ENCODE assay signal across 9 cellular contexts in the genomic region with DNA sequence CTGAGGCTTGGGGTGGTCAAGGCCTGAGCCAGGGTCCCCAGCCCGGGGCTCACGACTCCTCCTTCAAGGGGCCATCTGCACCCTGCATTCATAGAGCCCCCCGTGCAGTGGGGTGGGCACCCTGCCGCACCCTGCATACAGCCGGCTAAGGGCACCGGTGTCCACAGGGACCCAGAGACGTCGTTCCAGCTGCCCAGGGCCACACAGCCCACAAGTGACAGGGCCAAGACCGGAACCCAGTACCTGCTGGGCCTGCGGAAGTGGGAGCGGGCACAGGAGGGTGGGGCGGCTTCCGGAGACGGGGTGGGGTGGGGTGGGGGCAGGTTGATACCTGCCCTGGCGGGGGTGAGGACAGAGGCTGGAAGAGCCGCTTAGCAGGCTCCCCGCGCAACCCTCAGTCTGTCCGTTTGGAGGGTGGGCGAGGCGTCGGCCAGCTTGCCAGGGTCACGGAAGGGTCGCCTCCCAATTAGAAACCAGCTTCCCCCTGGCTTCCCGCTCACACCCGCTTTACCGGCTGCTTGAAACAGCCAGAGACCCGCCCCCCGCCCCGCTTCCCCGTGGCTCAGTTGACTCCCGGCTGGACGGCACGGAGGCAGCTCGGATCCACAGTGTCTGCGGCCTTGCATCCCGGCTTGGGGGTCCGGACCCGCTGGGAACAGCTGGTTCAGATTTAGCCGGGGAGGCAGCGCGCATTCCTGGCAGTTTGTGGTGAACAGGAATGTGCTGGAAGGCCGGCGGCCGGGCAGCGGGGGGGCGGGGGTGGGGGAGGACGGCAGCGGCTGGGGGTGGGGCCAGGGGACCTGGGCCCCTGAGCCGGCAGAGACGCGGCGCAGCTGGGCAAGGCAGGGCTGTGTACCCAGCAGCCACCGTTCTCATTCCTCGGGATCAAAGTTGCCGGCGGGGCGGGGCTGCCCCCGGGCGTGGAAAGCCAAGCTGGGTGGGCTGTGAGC. TPM values are rescaled to one million over a fixed set of nuclear protein-coding genes. Genes with fewer than 3 reads are reported as not detected.
DNase-seq lines count a peak whose midpoint lies in the region; ATAC-seq, FAIRE-seq and TF ChIP-seq lines count a peak whose summit lies in the region.
"Had no signal": no experiment of that assay in that cellular context is flagged by ENCODE, and none has a peak within 500 bp of the region (broad histone marks: within the 10 kb centered on the region; RNA-seq: fewer than 3 reads in every experiment).

No MANE protein-coding gene starts in this region.

- H3K9me1 ChIP-seq in keratinocyte (ENCODE audit: control insufficient read depth, extremely low read depth, insufficient read depth, low read length): no peaks in the 10 kb centered on the region

- H3K9me3 ChIP-seq in DOHH2 (ENCODE audit: control insufficient read depth, insufficient read depth, low read length) (no peaks in the 10 kb centered on the region), mammary epithelial cell (replicated peaks; ENCODE audit: insufficient read depth, low read length) (no peaks in the 10 kb centered on the region), keratinocyte (ENCODE audit: control insufficient read depth, low read depth, low read length) (no peaks in the 10 kb centered on the region)

- no peaks in the 10 kb centered on the region for H3K9me2 ChIP-seq in DOHH2 (replicated peaks; ENCODE audit: control insufficient read depth, low read length)

- H2AFZ ChIP-seq in mammary epithelial cell (ENCODE audit: low read depth, low read length): no peak overlapping the region
- no peak overlapping the region for H2AFZ ChIP-seq in keratinocyte (ENCODE audit: control insufficient read depth, low read length)

- H3K79me2 ChIP-seq in DOHH2 (ENCODE audit: control insufficient read depth, low read length) (peaks cover 52% of the 10 kb centered on the region), mammary epithelial cell (ENCODE audit: insufficient read depth, low read length) (peaks cover 65% of the 10 kb centered on the region), keratinocyte (ENCODE audit: control insufficient read depth, insufficient read depth, low read length) (peaks cover 54% of the 10 kb centered on the region)

- DNase-seq in HK-2 (ENCODE audit: unreplicated experiment): peak; percentile 88
- peak in 4 of 5 donors; percentile 51 to 83 (median 58) for DNase-seq in T-helper 1 cell
- DNase-seq in mammary epithelial cell: peak; percentile 79
- DNase-seq in keratinocyte (ENCODE audit: low read depth, low spot score): no peak
- DNase-seq in stimulated activated CD4-positive, alpha-beta T cell treated with anti-CD3 and anti-CD28 coated beads, Interleukin-2, amount 100 ng/mL, for 24 hours: peak; percentile 57 to 62

- peak overlapping the region; percentile 58 for H3K9ac ChIP-seq in mammary epithelial cell (ENCODE audit: insufficient read depth, low read length)
- H3K9ac ChIP-seq in keratinocyte (ENCODE audit: control insufficient read depth, extremely low read depth, insufficient read depth, low read length): peak overlapping the region; percentile 89

- H3K4me1 ChIP-seq in DOHH2 (ENCODE audit: control insufficient read depth, low read length) (peaks cover 24% of the 10 kb centered on the region), mammary epithelial cell (ENCODE audit: insufficient read depth, low read length) (peaks cover 25% of the 10 kb centered on the region), keratinocyte (ENCODE audit: control insufficient read depth, extremely low read depth, insufficient read depth, low read length) (peaks cover 11% of the 10 kb centered on the region)

- CTCF ChIA-PET in mammary epithelial cell (lab: Charles Lee; ENCODE audit: low non-redundant PET): no interaction called here

- no TSS peak for BruUV-seq in mammary epithelial cell (replicated peaks; lab: Mats Ljungman, UMichigan)

- dilution Hi-C loops in mammary epithelial cell (cut with HindIII; ENCODE audit: low sequenced_read_pairs): no loop called here
- dilution Hi-C loops in keratinocyte (cut with MboI; ENCODE audit: extremely low pct_ligation_motif_present, low sequenced_read_pairs): no loop called here

- ATAC-seq in GM19035 (IDR thresholded peaks at IDR 0.05; ENCODE audit: unreplicated experiment) (no peak), HG03108 (IDR thresholded peaks at IDR 0.05; ENCODE audit: unreplicated experiment) (no peak)

- peaks cover 4% of the 10 kb centered on the region for H3F3A ChIP-seq in DOHH2 (ENCODE audit: control insufficient read depth, insufficient read depth)

- H3K36me3 ChIP-seq in DOHH2 (ENCODE audit: control insufficient read depth, low read length) (peaks cover 48% of the 10 kb centered on the region), mammary epithelial cell (ENCODE audit: insufficient read depth, low read length) (peaks cover 10% of the 10 kb centered on the region), keratinocyte (ENCODE audit: control insufficient read depth in 2 of 2, extremely low read depth in 1 of 2, insufficient read depth in 2 of 2, low read length in 2 of 2) (peaks cover 12 to 22% of the 10 kb centered on the region in 2 experiments)

- H3K4me3 ChIP-seq in DOHH2 (ENCODE audit: low read length) (peak overlapping the region; percentile 90), mammary epithelial cell (replicated peaks in 1 of 3; ENCODE audit: insufficient read depth in 1 of 3, low read depth in 2 of 3, low read length in 3 of 3) (peak overlapping the region; percentile 86 to 99 (median 94)), keratinocyte (ENCODE audit: control insufficient read depth in 2 of 3, extremely low read depth in 1 of 3, insufficient read depth in 2 of 3, low read depth in 1 of 3, low read length in 3 of 3) (peak overlapping the region; percentile 94 to 99 (median 97))

- H3K4me2 ChIP-seq in DOHH2 (ENCODE audit: low read length) (peak overlapping the region; percentile 85), mammary epithelial cell (ENCODE audit: insufficient read depth, low read depth, low read length) (peak overlapping the region; percentile 100), keratinocyte (ENCODE audit: control insufficient read depth, extremely low read depth, insufficient read depth, low read depth, low read length) (peak overlapping the region; percentile 89)

- 2% methylated on average over 20 of the region's 60 CpGs for WGBS in mammary epithelial cell (ENCODE audit: low coverage, missing lambda C conversion rate)

- no peak for TF ChIP-seq CTCF in DOHH2 (IDR thresholded peaks at IDR 0.05; ENCODE audit: low read depth, low read length, poor library complexity, severe bottlenecking)
- TF ChIP-seq CTCF in mammary epithelial cell (conservative IDR thresholded peaks at IDR 0.05 in 1 of 2, IDR thresholded peaks at IDR 0.05 in 1 of 2; ENCODE audit: extremely low read depth in 1 of 2, insufficient read depth in 1 of 2, low read depth in 1 of 2, low read length in 2 of 2): no peak
- TF ChIP-seq CTCF in keratinocyte (optimal IDR thresholded peaks at IDR 0.05 in 1 of 3, IDR thresholded peaks at IDR 0.05 in 1 of 3, conservative IDR thresholded peaks at IDR 0.05 in 1 of 3; ENCODE audit: extremely low read depth in 1 of 3, insufficient read depth in 2 of 3, low read length in 3 of 3): no peak

- in situ Hi-C loops in mammary epithelial cell (cut with MboI; ENCODE audit: low sequenced_read_pairs in 2 of 2): no loop called here

- intact Hi-C loops in mammary epithelial cell (cut with micrococcal nuclease): no loop called here

- H3K27ac ChIP-seq in DOHH2 (ENCODE audit: low read depth, low read length): peak overlapping the region; percentile 84
- peak overlapping the region; percentile 78 for H3K27ac ChIP-seq in mammary epithelial cell (ENCODE audit: insufficient read depth, low read depth, low read length)
- peak overlapping the region; percentile 85 for H3K27ac ChIP-seq in keratinocyte (ENCODE audit: control insufficient read depth, insufficient read depth, low read length)

- 0 out of 2 replicates have a peak, but pooled peaks cover 3% of the 10 kb centered on the region for H4K20me1 ChIP-seq in DOHH2 (ENCODE audit: control insufficient read depth, insufficient read depth, low read depth, low read length)
- no peaks in the 10 kb centered on the region for H4K20me1 ChIP-seq in mammary epithelial cell (ENCODE audit: insufficient read depth, low read length)
- H4K20me1 ChIP-seq in keratinocyte (ENCODE audit: control insufficient read depth, extremely low read depth, insufficient read depth, low read length): peaks cover 14% of the 10 kb centered on the region

- no peak for FAIRE-seq in keratinocyte (lab: Jason Lieb, UNC)
- FAIRE-seq: colon had no signal

- H3K27me3 ChIP-seq in DOHH2 (ENCODE audit: control insufficient read depth, low read length) (no peaks in the 10 kb centered on the region), mammary epithelial cell (ENCODE audit: insufficient read depth, low read length) (no peaks in the 10 kb centered on the region), keratinocyte (ENCODE audit: control insufficient read depth, extremely low read depth, insufficient read depth, low read length) (no peaks in the 10 kb centered on the region)

RNA-seq across cellular contexts. Expression of gene CNN2, which starts 1.8 kb away (rescaled TPM):
- 100 to 1,000 TPM; 420 to 485 TPM for total RNA-seq in mammary epithelial cell
- polyA plus RNA-seq in mammary epithelial cell: 287 TPM
- 688 TPM for polyA minus RNA-seq in mammary epithelial cell
- 105 to 495 TPM (median 136 TPM) in 3 replicates for polyA plus RNA-seq in keratinocyte
- 186 TPM for polyA plus RNA-seq in keratinocyte (2011; ENCODE audit: low read depth)
- 254 and 453 TPM in 2 replicates for polyA plus RNA-seq in keratinocyte (2011; cell fraction: cytosol; rRNA removed)
- polyA plus RNA-seq in keratinocyte (2011; cell fraction: nucleus; rRNA removed): 183 and 199 TPM in 2 replicates
- polyA plus RNA-seq in keratinocyte (2012; ENCODE audit: low replicate concordance): 103 and 434 TPM in 2 replicates
- 315 to 953 TPM (median 352 TPM) in 3 replicates for polyA minus RNA-seq in keratinocyte
- polyA minus RNA-seq in keratinocyte (2011; cell fraction: cytosol; rRNA and poly(A)+ RNA removed): 700 TPM
- polyA minus RNA-seq in keratinocyte (2011; cell fraction: nucleus; rRNA and poly(A)+ RNA removed): 110 and 152 TPM in 2 replicates

RNA-seq across cellular contexts. Expression of gene RNU6-2, which starts 6.9 kb away (rescaled TPM):
- not detected for total RNA-seq in mammary epithelial cell
- polyA plus RNA-seq in mammary epithelial cell (not detected), keratinocyte (not detected in 3 replicates)
- polyA minus RNA-seq in mammary epithelial cell (not detected), keratinocyte (not detected in 3 replicates)
- not detected for polyA plus RNA-seq in keratinocyte (2011; ENCODE audit: low read depth)
- not detected in 2 replicates for polyA plus RNA-seq in keratinocyte (2011; cell fraction: cytosol; rRNA removed)
- not detected in 2 replicates for polyA plus RNA-seq in keratinocyte (2011; cell fraction: nucleus; rRNA removed)
- polyA plus RNA-seq in keratinocyte (2012; ENCODE audit: low replicate concordance): not detected in 2 replicates
- polyA minus RNA-seq in keratinocyte (2011; cell fraction: cytosol; rRNA and poly(A)+ RNA removed): not detected
- not detected in 2 replicates for polyA minus RNA-seq in keratinocyte (2011; cell fraction: nucleus; rRNA and poly(A)+ RNA removed)

RNA-seq across cellular contexts. Expression of gene TMEM259, which starts 7.3 kb away (rescaled TPM):
- total RNA-seq in mammary epithelial cell: 100 to 1,000 TPM; 104 to 152 TPM
- polyA plus RNA-seq in mammary epithelial cell: 122 TPM
- 81.8 TPM for polyA minus RNA-seq in mammary epithelial cell
- 61.5 to 136 TPM (median 88.0 TPM) in 3 replicates for polyA plus RNA-seq in keratinocyte
- polyA plus RNA-seq in keratinocyte (2011; ENCODE audit: low read depth): 20.3 TPM
- 27.0 and 52.9 TPM in 2 replicates for polyA plus RNA-seq in keratinocyte (2011; cell fraction: cytosol; rRNA removed)
- polyA plus RNA-seq in keratinocyte (2011; cell fraction: nucleus; rRNA removed): 272 and 345 TPM in 2 replicates
- polyA plus RNA-seq in keratinocyte (2012; ENCODE audit: low replicate concordance): 73.6 and 95.3 TPM in 2 replicates
- polyA minus RNA-seq in keratinocyte: 51.8 to 216 TPM (median 62.8 TPM) in 3 replicates
- 53.9 TPM for polyA minus RNA-seq in keratinocyte (2011; cell fraction: cytosol; rRNA and poly(A)+ RNA removed)
- polyA minus RNA-seq in keratinocyte (2011; cell fraction: nucleus; rRNA and poly(A)+ RNA removed): 66.9 and 74.8 TPM in 2 replicates

RNA-seq across cellular contexts. Expression of gene ABCA7, which starts 11.7 kb away (rescaled TPM):
- total RNA-seq in mammary epithelial cell: 10 to 100 TPM; 14.3 to 28.4 TPM
- polyA plus RNA-seq in mammary epithelial cell (7.4 TPM), keratinocyte (7.4 to 11.0 TPM (median 7.9 TPM) in 3 replicates)
- polyA minus RNA-seq in mammary epithelial cell (21.8 TPM), keratinocyte (15.3 to 35.6 TPM (median 15.8 TPM) in 3 replicates)
- polyA plus RNA-seq in keratinocyte (2011; ENCODE audit: low read depth): 19.5 TPM
- 2.5 and 4.0 TPM in 2 replicates for polyA plus RNA-seq in keratinocyte (2011; cell fraction: cytosol; rRNA removed)
- polyA plus RNA-seq in keratinocyte (2011; cell fraction: nucleus; rRNA removed): 52.2 and 76.0 TPM in 2 replicates
- polyA plus RNA-seq in keratinocyte (2012; ENCODE audit: low replicate concordance): 24.8 and 30.3 TPM in 2 replicates
- polyA minus RNA-seq in keratinocyte (2011; cell fraction: cytosol; rRNA and poly(A)+ RNA removed): 27.8 TPM
- polyA minus RNA-seq in keratinocyte (2011; cell fraction: nucleus; rRNA and poly(A)+ RNA removed): 58.4 and 58.8 TPM in 2 replicates

RNA-seq across cellular contexts. Expression of gene GRIN3B, which starts 28.0 kb away (rescaled TPM):
- 1 to 10 TPM in 1 of 2 donors, under 1 TPM in 1; 0.67 to 1.1 TPM for total RNA-seq in mammary epithelial cell
- polyA plus RNA-seq in mammary epithelial cell (0.67 TPM), keratinocyte (0.20 to 1.9 TPM (median 0.84 TPM) in 3 replicates)
- polyA minus RNA-seq in mammary epithelial cell (not detected), keratinocyte (0.22 to 1.5 TPM (median 0.56 TPM) in 3 replicates)
- 0.12 TPM for polyA plus RNA-seq in keratinocyte (2011; ENCODE audit: low read depth)
- polyA plus RNA-seq in keratinocyte (2011; cell fraction: cytosol; rRNA removed): 0.11 and 0.79 TPM in 2 replicates
- polyA plus RNA-seq in keratinocyte (2011; cell fraction: nucleus; rRNA removed): 2.7 and 8.4 TPM in 2 replicates
- polyA plus RNA-seq in keratinocyte (2012; ENCODE audit: low replicate concordance): 0.76 and 0.95 TPM in 2 replicates
- polyA minus RNA-seq in keratinocyte (2011; cell fraction: cytosol; rRNA and poly(A)+ RNA removed): 2.5 TPM
- 3.4 TPM in 2 replicates for polyA minus RNA-seq in keratinocyte (2011; cell fraction: nucleus; rRNA and poly(A)+ RNA removed)
